In genomic region chr9:107933042-107933441, GRCh38 we compare ENCODE assay signal across 19 cellular contexts.
A peak's percentile ranks its signal among the peaks of the same experiment; 100 is the strongest.
DNase-seq lines count a peak whose midpoint lies in the region; ATAC-seq and TF ChIP-seq lines count a peak whose summit lies in the region.
"Had no signal": no experiment of that assay in that cellular context is flagged by ENCODE, and none has a peak within 500 bp of the region (broad histone marks: within the 10 kb centered on the region; RNA-seq: fewer than 3 reads in every experiment).

No MANE protein-coding gene starts in this region.

- H3K18ac ChIP-seq in mesenchymal stem cell (ENCODE audit: low read depth in 1 of 2, low read length in 2 of 2), result no peak overlapping the region

- H3K4me1 Mint-ChIP-seq in activated naive CD4-positive, alpha-beta T cell treated with anti-CD3 and anti-CD28 coated beads for 36 hours (ENCODE audit: low read depth), result no peaks in the 10 kb centered on the region
- H3K4me1 Mint-ChIP-seq: activated naive CD8-positive, alpha-beta T cell treated with anti-CD3 and anti-CD28 coated beads, Interleukin-2, amount 10 ng/mL, durations not matched to agents 7 days and 5 days; IgD-negative memory B cell had no signal

- H4K91ac ChIP-seq in mesenchymal stem cell (ENCODE audit: low read length), result no peak overlapping the region

- H3K4ac ChIP-seq in mesenchymal stem cell (ENCODE audit: low read depth in 1 of 2, low read length in 2 of 2), result no peak overlapping the region

- DNase-seq in AG20443 (ENCODE audit: low spot score) (peak; percentile 44), HT1080 (ENCODE audit: low read depth) (peak; percentile 27), astrocyte of the spinal cord (ENCODE audit: low read depth, low spot score) (peak; percentile 52), mesenchymal stem cell (peak; percentile 39), GOT3 (lab: John Stamatoyannopoulos, UW) (no peak), tibial nerve (ENCODE audit: low spot score in 2 of 2) (no peak)
- no peak for DNase-seq in activated naive CD4-positive, alpha-beta T cell treated with anti-CD3 and anti-CD28 coated beads for 36 hours
- DNase-seq: activated CD4-positive, CD25-positive, alpha-beta regulatory T cell; activated naive CD8-positive, alpha-beta T cell treated with anti-CD3 and anti-CD28 coated beads, Interleukin-2, amount 10 ng/mL, durations not matched to agents 7 days and 5 days; dermis blood vessel endothelial cell; HCEC 1CT; NCI-H1694; nucleus accumbens had no signal

- in situ Hi-C loops in astrocyte of the spinal cord (cut with HindIII; ENCODE audit: low sequenced_read_pairs), result no loop called here

- H3K79me1 ChIP-seq in mesenchymal stem cell (replicated peaks; ENCODE audit: low read length, poor library complexity, severe bottlenecking), result no peaks in the 10 kb centered on the region

- H3K36me3 ChIP-seq in mesenchymal stem cell (ENCODE audit: control insufficient read depth in 1 of 2, insufficient read depth in 2 of 2, low read depth in 1 of 2, low read length in 2 of 2) (no peaks in the 10 kb centered on the region), tibial nerve (no peaks in the 10 kb centered on the region)

- H2AFZ ChIP-seq in mesenchymal stem cell (ENCODE audit: low read depth, low read length), result no peak overlapping the region

- no peak overlapping the region for H3K4me3 ChIP-seq in astrocyte of the spinal cord (ENCODE audit: low read depth, low read length)
- peak overlapping the region in 1 of 2 experiments; percentile 54 for H3K4me3 ChIP-seq in mesenchymal stem cell (ENCODE audit: insufficient read depth in 1 of 2, low read depth in 1 of 2, low read length in 2 of 2)
- H3K4me3 ChIP-seq in tibial nerve, result no peak overlapping the region
- H3K4me3 ChIP-seq: SK-N-MC had no signal

- H3K9ac ChIP-seq in mesenchymal stem cell (ENCODE audit: low read length), result peak overlapping the region; percentile 79

- H3K27me3 ChIP-seq in mesenchymal stem cell (ENCODE audit: control insufficient read depth in 1 of 2, insufficient read depth in 1 of 2, low read length in 2 of 2) (no peaks in the 10 kb centered on the region), tibial nerve (no peaks in the 10 kb centered on the region)

- CTCF ChIA-PET in activated naive CD4-positive, alpha-beta T cell treated with anti-CD3 and anti-CD28 coated beads for 36 hours (lab: Charles Lee), result interaction anchor here (0.6 kb wide), 1 partner anchor 505 kb away, joined by 3 read pairs; no protein-coding TSS in a partner anchor

- H3K4me3 Mint-ChIP-seq in activated naive CD4-positive, alpha-beta T cell treated with anti-CD3 and anti-CD28 coated beads for 36 hours, result no peak overlapping the region
- H3K4me3 Mint-ChIP-seq: activated naive CD8-positive, alpha-beta T cell treated with anti-CD3 and anti-CD28 coated beads, Interleukin-2, amount 10 ng/mL, durations not matched to agents 7 days and 5 days; activated T-helper 1 cell treated with anti-CD3 and anti-CD28 coated beads, Interleukin-12 subunit alpha, Interleukin-12 subunit beta, Interleukin-2, Interleukin-4 antibody, amounts not matched to agents 30 ng/mL and 10 ng/mL and 1 ng/mL, durations not matched to agents 14 hours and 24 hours and 36 hours; IgD-negative memory B cell had no signal

- no peak overlapping the region for H4K8ac ChIP-seq in mesenchymal stem cell (ENCODE audit: low read length)

- no peak overlapping the region for H3K23ac ChIP-seq in mesenchymal stem cell (ENCODE audit: low read length in 2 of 2)

- intact Hi-C loops in activated naive CD4-positive, alpha-beta T cell treated with anti-CD3 and anti-CD28 coated beads for 36 hours (cut with micrococcal nuclease), result no loop called here

- no peaks in the 10 kb centered on the region for H3K36me3 Mint-ChIP-seq in activated naive CD4-positive, alpha-beta T cell treated with anti-CD3 and anti-CD28 coated beads for 36 hours (ENCODE audit: low read depth)
- H3K36me3 Mint-ChIP-seq: activated naive CD8-positive, alpha-beta T cell treated with anti-CD3 and anti-CD28 coated beads, Interleukin-2, amount 10 ng/mL, durations not matched to agents 7 days and 5 days; IgD-negative memory B cell had no signal

- H3K14ac ChIP-seq in mesenchymal stem cell (ENCODE audit: low read length in 2 of 2), result no peak overlapping the region

- no peaks in the 10 kb centered on the region for H3K27me3 Mint-ChIP-seq in activated naive CD4-positive, alpha-beta T cell treated with anti-CD3 and anti-CD28 coated beads for 36 hours (ENCODE audit: low read depth)
- H3K27me3 Mint-ChIP-seq: activated naive CD8-positive, alpha-beta T cell treated with anti-CD3 and anti-CD28 coated beads, Interleukin-2, amount 10 ng/mL, durations not matched to agents 7 days and 5 days had no signal

- no peak for TF ChIP-seq EP300 in tibial nerve (IDR thresholded peaks at IDR 0.05)

- no peaks in the 10 kb centered on the region for H3K9me3 Mint-ChIP-seq in activated naive CD4-positive, alpha-beta T cell treated with anti-CD3 and anti-CD28 coated beads for 36 hours
- H3K9me3 Mint-ChIP-seq: activated naive CD8-positive, alpha-beta T cell treated with anti-CD3 and anti-CD28 coated beads, Interleukin-2, amount 10 ng/mL, durations not matched to agents 7 days and 5 days; activated T-helper 1 cell treated with anti-CD3 and anti-CD28 coated beads, Interleukin-12 subunit alpha, Interleukin-12 subunit beta, Interleukin-2, Interleukin-4 antibody, amounts not matched to agents 30 ng/mL and 10 ng/mL and 1 ng/mL, durations not matched to agents 14 hours and 24 hours and 36 hours; IgD-negative memory B cell had no signal

- no peak overlapping the region for H3K27ac ChIP-seq in mesenchymal stem cell (ENCODE audit: low read length, poor library complexity, severe bottlenecking)
- peak overlapping the region in 1 of 4 donors; percentile 20 for H3K27ac ChIP-seq in tibial nerve
- H3K27ac ChIP-seq: epithelial cell of prostate, HL-60, SK-N-MC had no signal

- no peak overlapping the region for H3K4me2 ChIP-seq in mesenchymal stem cell (ENCODE audit: low read length, poor library complexity, severe bottlenecking)

- H3K9me3 ChIP-seq in mesenchymal stem cell (ENCODE audit: control insufficient read depth, low read length), result no peaks in the 10 kb centered on the region
- H3K9me3 ChIP-seq in tibial nerve, result no peaks in the 10 kb centered on the region

- no peak for TF ChIP-seq POLR2A in tibial nerve (IDR thresholded peaks at IDR 0.05)

- WGBS in mesenchymal stem cell, result 96% methylated on average over 3 of the region's 4 CpGs
- 23 to 26% methylated on average over 4 of the region's 4 CpGs for WGBS in tibial nerve, 2 donors

- TF ChIP-seq CTCF in astrocyte of the spinal cord (IDR thresholded peaks at IDR 0.05; ENCODE audit: low read depth, low read length) (no peak), tibial nerve (IDR thresholded peaks at IDR 0.05) (no peak)

- no peak overlapping the region for H2BK12ac ChIP-seq in mesenchymal stem cell (ENCODE audit: low read length in 2 of 2)

- no peak overlapping the region for H2BK5ac ChIP-seq in mesenchymal stem cell (ENCODE audit: low read depth, low read length, poor library complexity, severe bottlenecking)

- H3K4me1 ChIP-seq in mesenchymal stem cell (ENCODE audit: control insufficient read depth, insufficient read depth, low read depth, low read length) (peaks cover 2% of the 10 kb centered on the region), tibial nerve (peaks cover 0 to 22% (median 0%) of the 10 kb centered on the region in 4 donors)

- H2AK5ac ChIP-seq in mesenchymal stem cell (ENCODE audit: low read length, severe bottlenecking), result no peak overlapping the region

- H2BK120ac ChIP-seq in mesenchymal stem cell (ENCODE audit: low read depth, low read length), result no peak overlapping the region

- no peak overlapping the region for H2BK15ac ChIP-seq in mesenchymal stem cell (ENCODE audit: low read depth, poor library complexity, severe bottlenecking)

- ATAC-seq in GM21576 (IDR thresholded peaks at IDR 0.05; ENCODE audit: unreplicated experiment), result no peak

- H3K27ac Mint-ChIP-seq in activated naive CD4-positive, alpha-beta T cell treated with anti-CD3 and anti-CD28 coated beads for 36 hours, result no peak overlapping the region
- H3K27ac Mint-ChIP-seq: activated naive CD8-positive, alpha-beta T cell treated with anti-CD3 and anti-CD28 coated beads, Interleukin-2, amount 10 ng/mL, durations not matched to agents 7 days and 5 days; activated T-helper 1 cell treated with anti-CD3 and anti-CD28 coated beads, Interleukin-12 subunit alpha, Interleukin-12 subunit beta, Interleukin-2, Interleukin-4 antibody, amounts not matched to agents 30 ng/mL and 10 ng/mL and 1 ng/mL, durations not matched to agents 14 hours and 24 hours and 36 hours; IgD-negative memory B cell had no signal

Comparison
In these comparisons a context has a peak if more than half of its experiments do, and no peak if none do; other contexts are left out.
1. DNase-seq: peak in AG20443 (single experiment), HT1080 (single experiment), astrocyte of the spinal cord (single experiment) and mesenchymal stem cell (single experiment); none in GOT3 (single experiment), tibial nerve (0 of 2) and activated naive CD4-positive, alpha-beta T cell treated with anti-CD3 and anti-CD28 coated beads for 36 hours (single experiment).